25 cellular contexts compared by ENCODE assay signal in genomic region chr1:156073740-156074139, GRCh38. TPM values are rescaled to one million over a fixed set of nuclear protein-coding genes. Genes with fewer than 3 reads are reported as not detected.
A peak's percentile ranks its signal among the peaks of the same experiment; 100 is the strongest.
DNase-seq lines count a peak whose midpoint lies in the region; ATAC-seq and TF ChIP-seq lines count a peak whose summit lies in the region.
"Had no signal": no experiment of that assay in that cellular context is flagged by ENCODE, and none has a peak within 500 bp of the region (broad histone marks: within the 10 kb centered on the region; RNA-seq: fewer than 3 reads in every experiment).

No MANE protein-coding gene starts in this region.

- H3K9ac ChIP-seq in NT2/D1 (ENCODE audit: insufficient read length, low read depth) = no peak overlapping the region
- H3K9ac ChIP-seq in iPS-20b (ENCODE audit: low read depth, low read length) = no peak overlapping the region

- BruUV-seq in MCF 10A (replicated peaks; lab: Mats Ljungman, UMichigan) = no TSS peak

- H3K27me3 Mint-ChIP-seq in progenitor cell of endocrine pancreas (no peaks in the 10 kb centered on the region), MCF 10A (ENCODE audit: insufficient read depth, unreplicated experiment) (no peaks in the 10 kb centered on the region)
- H3K27me3 Mint-ChIP-seq: IgD-negative memory B cell had no signal

- H3K27ac ChIP-seq in iPS-20b (ENCODE audit: low read length) = peak overlapping the region; percentile 42

- H3K4me3 Mint-ChIP-seq in progenitor cell of endocrine pancreas (ENCODE audit: low read depth) (no peak overlapping the region), MCF 10A (ENCODE audit: unreplicated experiment) (no peak overlapping the region)
- H3K4me3 Mint-ChIP-seq: activated naive CD4-positive, alpha-beta T cell treated with anti-CD3 and anti-CD28 coated beads, Interleukin-2, amount 10 ng/mL, durations not matched to agents 7 days and 5 days; CD8-positive, alpha-beta T cell; IgD-negative memory B cell had no signal

- peaks cover 53% of the 10 kb centered on the region for H3K36me3 ChIP-seq in NT2/D1 (ENCODE audit: insufficient read depth, insufficient read length, low read length)
- peaks cover 57% of the 10 kb centered on the region for H3K36me3 ChIP-seq in iPS-20b (ENCODE audit: insufficient read depth, low read depth, low read length)

- H3K27me3 ChIP-seq in NT2/D1 (ENCODE audit: insufficient read depth, insufficient read length) = no peaks in the 10 kb centered on the region
- H3K27me3 ChIP-seq in iPS-20b (ENCODE audit: insufficient read depth, low read length) = no peaks in the 10 kb centered on the region

- intact Hi-C loops in Right ventricle myocardium superior (cut with DNase I) = no loop called here
- intact Hi-C loops in Right ventricle myocardium inferior (cut with DNase I) = no loop called here
- intact Hi-C loops in MCF 10A (cut with micrococcal nuclease) = no loop called here

- H3K4me1 Mint-ChIP-seq in progenitor cell of endocrine pancreas (ENCODE audit: low read depth) = peaks cover 46% of the 10 kb centered on the region
- H3K4me1 Mint-ChIP-seq in MCF 10A (ENCODE audit: insufficient read depth, unreplicated experiment) = peaks cover 8% of the 10 kb centered on the region

- in situ Hi-C loops in ACHN (cut with HindIII; ENCODE audit: low pct_ligation_motif_present, low pct_unique_long_range_greater_than_20kb, low sequenced_read_pairs) = no loop called here

- H3K4me3 ChIP-seq in NT2/D1 (ENCODE audit: insufficient read length, low read depth) (no peak overlapping the region), iPS-20b (ENCODE audit: low read length) (peak overlapping the region; percentile 36; the same call in 1 of the 2 replicates)
- H3K4me3 ChIP-seq: lung had no signal

- POLR2A ChIA-PET in MCF 10A (lab: Yijun Ruan, JAX) = interaction anchor here (1.3 to 1.4 kb wide), 3 partner anchors 10 to 141 kb away, joined by 3 to 4 read pairs (median 3); no protein-coding TSS in a partner anchor

- ATAC-seq in Right ventricle myocardium superior (ENCODE audit: poor library complexity) (no peak), Right ventricle myocardium inferior (no peak)
- ATAC-seq: CD8-positive, alpha-beta T cell; HCT116 had no signal

- CTCF ChIA-PET in MCF 10A (lab: Yijun Ruan, JAX) = interaction anchor here (0.8 to 2.3 kb wide), 3 partner anchors 8 to 84 kb away, joined by 3 to 10 read pairs (median 3); no protein-coding TSS in a partner anchor

- H3K27ac Mint-ChIP-seq in progenitor cell of endocrine pancreas = peak overlapping the region; percentile 94
- H3K27ac Mint-ChIP-seq in MCF 10A (ENCODE audit: low read depth, unreplicated experiment) = no peak overlapping the region
- H3K27ac Mint-ChIP-seq: activated naive CD4-positive, alpha-beta T cell treated with anti-CD3 and anti-CD28 coated beads, Interleukin-2, amount 10 ng/mL, durations not matched to agents 7 days and 5 days; CD8-positive, alpha-beta T cell; IgD-negative memory B cell had no signal

- H3K9me3 Mint-ChIP-seq in progenitor cell of endocrine pancreas (ENCODE audit: low read depth) (no peaks in the 10 kb centered on the region), MCF 10A (ENCODE audit: unreplicated experiment) (no peaks in the 10 kb centered on the region)
- H3K9me3 Mint-ChIP-seq: activated naive CD4-positive, alpha-beta T cell treated with anti-CD3 and anti-CD28 coated beads, Interleukin-2, amount 10 ng/mL, durations not matched to agents 7 days and 5 days; CD8-positive, alpha-beta T cell; IgD-negative memory B cell had no signal

- no peaks in the 10 kb centered on the region for H3K9me3 ChIP-seq in NT2/D1 (ENCODE audit: insufficient read depth, low read length)
- no peaks in the 10 kb centered on the region for H3K9me3 ChIP-seq in iPS-20b (ENCODE audit: insufficient read depth, low read depth, low read length)

- H3K4me1 ChIP-seq in NT2/D1 (ENCODE audit: insufficient read depth, insufficient read length) (peaks cover 51% of the 10 kb centered on the region), iPS-20b (ENCODE audit: insufficient read depth, low read length) (peaks cover 53% of the 10 kb centered on the region)

- peaks cover 29% of the 10 kb centered on the region for H3K36me3 Mint-ChIP-seq in progenitor cell of endocrine pancreas (ENCODE audit: insufficient read depth)
- H3K36me3 Mint-ChIP-seq in MCF 10A (ENCODE audit: insufficient read depth, unreplicated experiment) = peaks cover 5% of the 10 kb centered on the region
- H3K36me3 Mint-ChIP-seq: activated naive CD4-positive, alpha-beta T cell treated with anti-CD3 and anti-CD28 coated beads, Interleukin-2, amount 10 ng/mL, durations not matched to agents 7 days and 5 days; CD8-positive, alpha-beta T cell; IgD-negative memory B cell had no signal

- DNase-seq in Right ventricle myocardium superior (peak; percentile 2), Right ventricle myocardium inferior (ENCODE audit: missing footprints) (no peak), NT2/D1 (ENCODE audit: low read depth, low spot score) (peak; percentile 93), progenitor cell of endocrine pancreas (ENCODE audit: low spot score, unreplicated experiment) (no peak), ACHN (no peak), MCF 10A (ENCODE audit: unreplicated experiment) (no peak)
- no peak for DNase-seq in stimulated activated CD4-positive, alpha-beta T cell treated with anti-CD3 and anti-CD28 coated beads, Interleukin-4, amount 100 ng/mL, for 4 hours
- DNase-seq: activated CD4-positive, alpha-beta T cell treated with anti-CD3 and anti-CD28 coated beads, Interleukin-2, amount 50 U/mL, for 1 hour; activated naive CD4-positive, alpha-beta T cell treated with anti-CD3 and anti-CD28 coated beads, Interleukin-2, amount 10 ng/mL, durations not matched to agents 7 days and 5 days; amniotic stem cell; CD8-positive, alpha-beta T cell; cortex of kidney; kidney glomerular epithelial cell; NCI-H1436 treated with DMSO at 0.1 percent for 48 hours; NCI-H774; OCI-M1; small intestine; stimulated activated CD4-positive, alpha-beta T cell treated with anti-CD3 and anti-CD28 coated beads, Interleukin-2, amount 100 ng/mL, for 24 hours; T-helper 9 cell had no signal

- TF ChIP-seq CTCF in progenitor cell of endocrine pancreas (IDR thresholded peaks at IDR 0.05; ENCODE audit: unreplicated experiment) (no peak), MCF 10A (IDR thresholded peaks at IDR 0.05; ENCODE audit: unreplicated experiment) (no peak)

RNA-seq across cellular contexts. Expression of gene MEX3A, which starts 8.5 kb away (rescaled TPM):
- total RNA-seq in Right ventricle myocardium superior (0.16 TPM), Right ventricle myocardium inferior (0.24 TPM), progenitor cell of endocrine pancreas (112 and 113 TPM in 2 replicates), MCF 10A (2022) (0.88 and 0.91 TPM in 2 replicates)

RNA-seq across cellular contexts. Expression of gene RAB25, which starts 12.8 kb away (rescaled TPM):
- total RNA-seq in Right ventricle myocardium superior (not detected), Right ventricle myocardium inferior (not detected), progenitor cell of endocrine pancreas (93.8 and 99.1 TPM in 2 replicates), MCF 10A (2022) (1.6 and 5.5 TPM in 2 replicates)
- total RNA-seq: cardiac septum, M059J had no signal

RNA-seq across cellular contexts. Expression of gene LAMTOR2, which starts 19.2 kb away (rescaled TPM):
- total RNA-seq in Right ventricle myocardium superior (64.4 TPM), Right ventricle myocardium inferior (63.8 TPM), progenitor cell of endocrine pancreas (61.0 and 63.0 TPM in 2 replicates), MCF 10A (2022) (88.1 and 104 TPM in 2 replicates)

RNA-seq across cellular contexts. Expression of gene UBQLN4, which starts 20.1 kb away (rescaled TPM):
- total RNA-seq in Right ventricle myocardium superior = 30.4 TPM
- 33.5 TPM for total RNA-seq in Right ventricle myocardium inferior
- total RNA-seq in progenitor cell of endocrine pancreas = 94.2 and 97.8 TPM in 2 replicates
- 49.0 and 51.4 TPM in 2 replicates for total RNA-seq in MCF 10A (2022)

RNA-seq across cellular contexts. Expression of gene LMNA, which starts 40.8 kb away (rescaled TPM):
- 270 TPM for total RNA-seq in Right ventricle myocardium superior
- 288 TPM for total RNA-seq in Right ventricle myocardium inferior
- total RNA-seq in progenitor cell of endocrine pancreas = 83.5 and 92.7 TPM in 2 replicates
- 620 and 716 TPM in 2 replicates for total RNA-seq in MCF 10A (2022)

Comparison
In these comparisons a context has a peak if more than half of its experiments do, and no peak if none do; other contexts are left out.
1. DNase-seq: peak in Right ventricle myocardium superior (single experiment) and NT2/D1 (single experiment); none in Right ventricle myocardium inferior (single experiment), progenitor cell of endocrine pancreas (single experiment), stimulated activated CD4-positive, alpha-beta T cell treated with anti-CD3 and anti-CD28 coated beads, Interleukin-4, amount 100 ng/mL, for 4 hours (0 of 2), ACHN (single experiment) and MCF 10A (single experiment).
2. RNA of gene MEX3A, which starts 8.5 kb away (total RNA-seq): 112 to 113 TPM in progenitor cell of endocrine pancreas; 0.88 to 0.91 TPM in MCF 10A, 0.24 TPM in Right ventricle myocardium inferior (single experiment) and 0.16 TPM in Right ventricle myocardium superior (single experiment); every median in the first group is over 10 times any median in the second.
3. RNA of gene RAB25, which starts 12.8 kb away (total RNA-seq): 93.8 to 99.1 TPM in progenitor cell of endocrine pancreas; 1.6 to 5.5 TPM in MCF 10A, not detected in Right ventricle myocardium superior (single experiment) and not detected in Right ventricle myocardium inferior (single experiment); every median in the first group is over 10 times any median in the second.